In the genomic region with DNA sequence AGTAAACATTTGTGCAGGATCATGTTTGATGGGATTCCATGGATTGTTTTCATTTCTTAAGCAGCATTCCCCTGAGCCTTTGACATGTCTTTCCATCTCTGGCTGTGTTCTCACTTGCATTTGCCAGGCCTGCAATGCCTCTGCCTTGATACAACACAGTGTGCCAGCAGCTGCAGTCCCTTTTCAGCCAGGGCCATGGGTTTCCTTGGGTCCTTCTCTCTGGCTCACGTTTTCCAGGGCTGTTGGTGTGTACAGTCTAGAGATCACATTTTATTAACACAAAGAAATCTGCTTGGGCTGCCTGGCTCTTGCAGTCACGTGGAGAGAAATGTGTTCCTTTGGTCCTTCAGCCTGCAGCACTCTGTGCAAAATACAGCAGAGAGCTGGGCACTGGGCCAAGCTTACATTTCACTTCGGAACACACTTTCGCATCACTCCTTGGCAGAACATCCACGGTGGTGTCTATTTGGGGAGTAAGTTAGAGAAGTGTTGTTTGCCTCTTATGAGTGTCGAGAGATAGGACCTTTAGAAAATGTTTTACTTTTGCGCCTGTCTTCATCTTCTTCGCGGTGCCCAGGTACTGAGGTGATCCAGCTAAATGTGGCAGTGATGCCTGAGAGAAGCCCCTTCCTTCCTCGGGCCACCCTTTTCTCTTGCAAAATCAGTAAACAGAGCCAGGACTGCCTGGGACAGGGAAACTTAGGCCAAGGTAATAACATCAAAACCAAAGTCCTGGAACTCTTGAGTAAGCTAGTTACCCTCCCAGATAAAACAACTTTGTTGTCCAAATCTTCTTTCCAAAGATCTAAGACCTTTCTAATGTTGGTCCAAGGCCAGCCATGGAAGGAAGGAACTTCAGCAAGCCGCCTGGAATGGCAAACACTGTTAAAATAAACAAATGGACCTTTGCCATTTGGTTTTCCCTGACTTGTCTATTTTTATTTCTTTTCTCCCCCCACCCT, we compare ENCODE assay signal across 9 cellular contexts. TPM values are rescaled to one million over a fixed set of nuclear protein-coding genes. Genes with fewer than 3 reads are reported as not detected.
A peak's percentile ranks its signal among the peaks of the same experiment; 100 is the strongest.
DNase-seq lines count a peak whose midpoint lies in the region; ATAC-seq and TF ChIP-seq lines count a peak whose summit lies in the region.
"Had no signal": no experiment of that assay in that cellular context is flagged by ENCODE, and none has a peak within 500 bp of the region (broad histone marks: within the 10 kb centered on the region; RNA-seq: fewer than 3 reads in every experiment).

No MANE protein-coding gene starts in this region.

- H3K27ac ChIP-seq in ascending aorta (peak overlapping the region; percentile 83 to 88), hepatocyte (peak overlapping the region; percentile 80), skin epidermis (peak overlapping the region in 11 of 21 experiments; percentile 6 to 74 (median 52))
- H3K27ac ChIP-seq: epithelial cell of prostate had no signal

- H3K4me3 Mint-ChIP-seq in progenitor cell of endocrine pancreas (ENCODE audit: low read depth): no peak overlapping the region

- ATAC-seq in GM21390 (IDR thresholded peaks at IDR 0.05; ENCODE audit: unreplicated experiment): no peak
- ATAC-seq in GM21619 (IDR thresholded peaks at IDR 0.05; ENCODE audit: unreplicated experiment): no peak

- H3K79me2 ChIP-seq in hepatocyte: no peaks in the 10 kb centered on the region

- no peaks in the 10 kb centered on the region for H3K9me2 ChIP-seq in hepatocyte (replicated peaks; ENCODE audit: insufficient read depth)

- no peak overlapping the region for H2AFZ ChIP-seq in hepatocyte

- intact Hi-C loops in ascending aorta (cut with DNase I): loop anchor here (1.0 to 10.0 kb wide), 3 partner anchors 12 to 439 kb away; partner anchors contain the start of genes HLF and TMEM100

- H3K27me3 ChIP-seq in MG63 (no peaks in the 10 kb centered on the region), ascending aorta (no peaks in the 10 kb centered on the region), hepatocyte (no peaks in the 10 kb centered on the region)

- no peak overlapping the region for H3K4me3 ChIP-seq in MG63
- H3K4me3 ChIP-seq in ascending aorta: peak overlapping the region; percentile 23 to 43
- H3K4me3 ChIP-seq in hepatocyte: no peak overlapping the region
- no peak overlapping the region for H3K4me3 ChIP-seq in skin epidermis

- DNase-seq in MG63 (peak; percentile 86), ascending aorta (ENCODE audit: low spot score in 2 of 2) (peak; percentile 66 to 96), hepatocyte (ENCODE audit: low spot score) (peak; percentile 89), COLO668 (lab: John Stamatoyannopoulos, UW; ENCODE audit: unreplicated experiment) (no peak), progenitor cell of endocrine pancreas (ENCODE audit: low spot score, unreplicated experiment) (no peak)

- WGBS in hepatocyte (ENCODE audit: low lambda C conversion rate, missing lambda C conversion rate): 52% methylated on average over 11 of the region's 11 CpGs

- H3K9me3 Mint-ChIP-seq in progenitor cell of endocrine pancreas (ENCODE audit: low read depth): peaks cover 2% of the 10 kb centered on the region

- TF ChIP-seq CTCF in ascending aorta (IDR thresholded peaks at IDR 0.05) (no peak), hepatocyte (IDR thresholded peaks at IDR 0.05; ENCODE audit: poor library complexity) (no peak), progenitor cell of endocrine pancreas (IDR thresholded peaks at IDR 0.05; ENCODE audit: unreplicated experiment) (no peak)

- H4K20me1 ChIP-seq in hepatocyte (ENCODE audit: insufficient read depth, poor library complexity, severe bottlenecking): no peaks in the 10 kb centered on the region

- H3K36me3 Mint-ChIP-seq in progenitor cell of endocrine pancreas (ENCODE audit: insufficient read depth): no peaks in the 10 kb centered on the region

- no peaks in the 10 kb centered on the region for H3K36me3 ChIP-seq in MG63
- no peaks in the 10 kb centered on the region for H3K36me3 ChIP-seq in ascending aorta
- H3K36me3 ChIP-seq in hepatocyte (replicated peaks; ENCODE audit: insufficient read depth, low read depth): no peaks in the 10 kb centered on the region

- H3K27me3 Mint-ChIP-seq in progenitor cell of endocrine pancreas: peaks cover 3% of the 10 kb centered on the region

- H3K9me3 ChIP-seq in MG63 (peaks cover 16% of the 10 kb centered on the region), ascending aorta (no peaks in the 10 kb centered on the region), hepatocyte (ENCODE audit: low read depth) (no peaks in the 10 kb centered on the region)

- peaks cover 4% of the 10 kb centered on the region for H3K4me1 Mint-ChIP-seq in progenitor cell of endocrine pancreas (ENCODE audit: low read depth)

- peaks cover 31 to 60% of the 10 kb centered on the region in 2 donors for H3K4me1 ChIP-seq in ascending aorta
- H3K4me1 ChIP-seq in hepatocyte (ENCODE audit: insufficient read depth): peaks cover 24% of the 10 kb centered on the region

- H3K4me2 ChIP-seq in hepatocyte: peak overlapping the region; percentile 44

- H3K27ac Mint-ChIP-seq in progenitor cell of endocrine pancreas: no peak overlapping the region

RNA-seq across cellular contexts. Expression of gene HLF, which starts 20.9 kb away (rescaled TPM):
- 1.9 and 8.2 TPM in 2 replicates for total RNA-seq in MG63 (2014; rRNA removed; shearing (Covaris generic); ENCODE audit: low replicate concordance)
- total RNA-seq in ascending aorta (11.3 TPM), hepatocyte (0.32 and 0.60 TPM in 2 replicates), progenitor cell of endocrine pancreas (0.41 and 0.62 TPM in 2 replicates)
- polyA plus RNA-seq in hepatocyte: 0.26 and 0.48 TPM in 2 replicates

Comparison
In these comparisons a context has a peak if more than half of its experiments do, and no peak if none do; other contexts are left out.
1. DNase-seq: peak in MG63 (single experiment), ascending aorta (2 of 2) and hepatocyte (single experiment); none in COLO668 (single experiment) and progenitor cell of endocrine pancreas (single experiment).
2. H3K4me3 ChIP-seq: peak in ascending aorta (2 of 2); none in MG63 (single experiment), hepatocyte (single experiment) and skin epidermis (0 of 7).
3. Peak in every context shown above with its lines, with median percentiles within 50 percentile points of each other: H3K27ac ChIP-seq.